ENCODE assay signal across 1 cellular context in the genomic region with DNA sequence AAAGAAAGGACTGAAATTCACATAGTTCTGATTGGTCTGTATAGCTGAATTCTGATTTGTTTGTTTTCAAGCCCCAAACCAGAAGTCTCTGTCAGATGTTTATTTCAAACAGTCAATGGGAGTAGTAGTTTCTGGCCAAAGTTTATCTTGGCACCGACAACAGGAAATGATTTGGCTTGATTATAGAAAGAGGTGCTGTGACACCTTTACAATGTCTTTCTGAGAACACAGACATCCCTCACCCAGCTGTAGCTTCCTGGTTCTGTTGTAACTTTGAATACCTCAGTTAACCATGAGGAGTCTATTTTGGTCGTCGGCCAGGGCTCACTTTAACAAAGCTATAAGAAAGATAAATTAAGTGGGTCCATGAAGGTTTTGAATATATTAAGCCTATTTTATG.
TF ChIP-seq lines count a peak whose summit lies in the region.

No MANE protein-coding gene starts in this region.

TF ChIP-seq in GM23338, 12 proteins besides CTCF, POLR2A, EP300 and RAD21 (continued from another document):
- TF ChIP-seq, protein P1, sequence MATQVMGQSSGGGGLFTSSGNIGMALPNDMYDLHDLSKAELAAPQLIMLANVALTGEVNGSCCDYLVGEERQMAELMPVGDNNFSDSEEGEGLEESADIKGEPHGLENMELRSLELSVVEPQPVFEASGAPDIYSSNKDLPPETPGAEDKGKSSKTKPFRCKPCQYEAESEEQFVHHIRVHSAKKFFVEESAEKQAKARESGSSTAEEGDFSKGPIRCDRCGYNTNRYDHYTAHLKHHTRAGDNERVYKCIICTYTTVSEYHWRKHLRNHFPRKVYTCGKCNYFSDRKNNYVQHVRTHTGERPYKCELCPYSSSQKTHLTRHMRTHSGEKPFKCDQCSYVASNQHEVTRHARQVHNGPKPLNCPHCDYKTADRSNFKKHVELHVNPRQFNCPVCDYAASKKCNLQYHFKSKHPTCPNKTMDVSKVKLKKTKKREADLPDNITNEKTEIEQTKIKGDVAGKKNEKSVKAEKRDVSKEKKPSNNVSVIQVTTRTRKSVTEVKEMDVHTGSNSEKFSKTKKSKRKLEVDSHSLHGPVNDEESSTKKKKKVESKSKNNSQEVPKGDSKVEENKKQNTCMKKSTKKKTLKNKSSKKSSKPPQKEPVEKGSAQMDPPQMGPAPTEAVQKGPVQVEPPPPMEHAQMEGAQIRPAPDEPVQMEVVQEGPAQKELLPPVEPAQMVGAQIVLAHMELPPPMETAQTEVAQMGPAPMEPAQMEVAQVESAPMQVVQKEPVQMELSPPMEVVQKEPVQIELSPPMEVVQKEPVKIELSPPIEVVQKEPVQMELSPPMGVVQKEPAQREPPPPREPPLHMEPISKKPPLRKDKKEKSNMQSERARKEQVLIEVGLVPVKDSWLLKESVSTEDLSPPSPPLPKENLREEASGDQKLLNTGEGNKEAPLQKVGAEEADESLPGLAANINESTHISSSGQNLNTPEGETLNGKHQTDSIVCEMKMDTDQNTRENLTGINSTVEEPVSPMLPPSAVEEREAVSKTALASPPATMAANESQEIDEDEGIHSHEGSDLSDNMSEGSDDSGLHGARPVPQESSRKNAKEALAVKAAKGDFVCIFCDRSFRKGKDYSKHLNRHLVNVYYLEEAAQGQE (IDR thresholded peaks at IDR 0.05; ENCODE audit: unreplicated experiment) = no peak
- TF ChIP-seq CREB1 (CRISPR knock-in tag; IDR thresholded peaks at IDR 0.05; ENCODE audit: low read depth) = no peak
